1 cellular context compared by ENCODE assay signal in the genomic region with DNA sequence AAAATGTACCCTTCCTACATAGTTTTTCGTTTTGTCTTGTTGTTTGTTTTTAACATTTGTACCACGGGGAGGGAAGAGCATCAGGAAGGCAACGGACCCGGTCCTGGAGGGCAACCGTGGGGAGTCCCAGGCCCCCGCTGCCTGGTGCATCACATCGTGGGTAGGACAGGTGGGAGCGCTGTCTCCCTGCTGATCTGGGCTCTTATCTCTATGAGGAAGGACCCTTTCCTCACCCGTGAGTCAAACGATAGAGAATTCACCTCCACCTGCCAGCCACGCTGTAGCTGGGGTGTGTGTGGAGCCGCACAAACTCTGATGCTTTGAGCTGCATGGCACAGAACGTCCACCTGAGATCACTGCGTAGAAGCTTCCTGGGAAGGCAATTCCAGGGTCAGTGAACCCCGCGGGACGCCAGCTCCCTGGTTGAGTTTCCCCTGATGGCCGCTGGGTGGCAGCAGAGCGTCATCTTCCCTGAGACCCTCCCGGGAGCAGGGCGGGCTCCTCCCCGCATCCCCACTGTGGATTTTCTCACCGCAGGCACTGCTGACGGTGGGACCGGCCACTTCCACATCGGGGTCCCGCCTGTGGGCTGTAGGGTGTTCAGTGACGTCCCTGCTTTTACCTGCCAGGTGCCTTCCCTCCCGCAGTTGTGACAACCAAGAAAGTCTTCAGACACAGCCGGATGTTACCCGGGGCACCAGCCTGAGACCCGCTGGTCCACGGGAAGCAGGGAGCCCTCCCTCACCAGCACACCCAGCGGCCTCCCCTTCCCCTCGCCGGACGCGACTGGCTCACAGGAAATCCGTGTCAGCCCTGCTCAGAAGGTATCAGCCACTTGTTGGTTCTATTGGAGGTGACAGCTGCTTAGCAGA.
TF ChIP-seq lines count a peak whose summit lies in the region.

No MANE protein-coding gene starts in this region.

TF ChIP-seq in HEK293, 187 proteins besides CTCF, POLR2A, EP300 and RAD21 (continued from another document and continues in another):
- TF ChIP-seq, protein P1, sequence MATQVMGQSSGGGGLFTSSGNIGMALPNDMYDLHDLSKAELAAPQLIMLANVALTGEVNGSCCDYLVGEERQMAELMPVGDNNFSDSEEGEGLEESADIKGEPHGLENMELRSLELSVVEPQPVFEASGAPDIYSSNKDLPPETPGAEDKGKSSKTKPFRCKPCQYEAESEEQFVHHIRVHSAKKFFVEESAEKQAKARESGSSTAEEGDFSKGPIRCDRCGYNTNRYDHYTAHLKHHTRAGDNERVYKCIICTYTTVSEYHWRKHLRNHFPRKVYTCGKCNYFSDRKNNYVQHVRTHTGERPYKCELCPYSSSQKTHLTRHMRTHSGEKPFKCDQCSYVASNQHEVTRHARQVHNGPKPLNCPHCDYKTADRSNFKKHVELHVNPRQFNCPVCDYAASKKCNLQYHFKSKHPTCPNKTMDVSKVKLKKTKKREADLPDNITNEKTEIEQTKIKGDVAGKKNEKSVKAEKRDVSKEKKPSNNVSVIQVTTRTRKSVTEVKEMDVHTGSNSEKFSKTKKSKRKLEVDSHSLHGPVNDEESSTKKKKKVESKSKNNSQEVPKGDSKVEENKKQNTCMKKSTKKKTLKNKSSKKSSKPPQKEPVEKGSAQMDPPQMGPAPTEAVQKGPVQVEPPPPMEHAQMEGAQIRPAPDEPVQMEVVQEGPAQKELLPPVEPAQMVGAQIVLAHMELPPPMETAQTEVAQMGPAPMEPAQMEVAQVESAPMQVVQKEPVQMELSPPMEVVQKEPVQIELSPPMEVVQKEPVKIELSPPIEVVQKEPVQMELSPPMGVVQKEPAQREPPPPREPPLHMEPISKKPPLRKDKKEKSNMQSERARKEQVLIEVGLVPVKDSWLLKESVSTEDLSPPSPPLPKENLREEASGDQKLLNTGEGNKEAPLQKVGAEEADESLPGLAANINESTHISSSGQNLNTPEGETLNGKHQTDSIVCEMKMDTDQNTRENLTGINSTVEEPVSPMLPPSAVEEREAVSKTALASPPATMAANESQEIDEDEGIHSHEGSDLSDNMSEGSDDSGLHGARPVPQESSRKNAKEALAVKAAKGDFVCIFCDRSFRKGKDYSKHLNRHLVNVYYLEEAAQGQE (tag by site-specific recombination; IDR thresholded peaks at IDR 0.05), result no peak
- no peak for TF ChIP-seq ZNF571 (tag by site-specific recombination; IDR thresholded peaks at IDR 0.05)
- TF ChIP-seq ZFHX2 (tag by site-specific recombination; conservative IDR thresholded peaks at IDR 0.05), result no peak
- TF ChIP-seq SP2 (tag by site-specific recombination; IDR thresholded peaks at IDR 0.05), result peak; percentile 18
- no peak for TF ChIP-seq ZXDB (tag by site-specific recombination; IDR thresholded peaks at IDR 0.05)
- no peak for TF ChIP-seq ZNF155 (tag by site-specific recombination; IDR thresholded peaks at IDR 0.05)
- no peak for TF ChIP-seq ZNF121 (tag by site-specific recombination; IDR thresholded peaks at IDR 0.05)
- peak; percentile 73; the same call in 1 of the 2 replicates for TF ChIP-seq GLIS2 (tag by site-specific recombination; IDR thresholded peaks at IDR 0.05)
- no peak for TF ChIP-seq ZNF10 (tag by site-specific recombination; IDR thresholded peaks at IDR 0.05)
- no peak for TF ChIP-seq ZNF473 (tag by site-specific recombination; IDR thresholded peaks at IDR 0.05)
- no peak for TF ChIP-seq ZNF585B (tag by site-specific recombination; IDR thresholded peaks at IDR 0.05)
- TF ChIP-seq ZBTB48 (tag by site-specific recombination; IDR thresholded peaks at IDR 0.05), result no peak
- no peak for TF ChIP-seq SETDB1 (IDR thresholded peaks at IDR 0.05; ENCODE audit: insufficient read length, low read length)
- TF ChIP-seq ZNF335 (tag by site-specific recombination; conservative IDR thresholded peaks at IDR 0.05), result peak; percentile 34; the same call in 1 of the 2 replicates
- TF ChIP-seq ZNF610 (tag by site-specific recombination; IDR thresholded peaks at IDR 0.05; ENCODE audit: borderline replicate concordance), result no peak
- TF ChIP-seq MEIS1 (CRISPR knock-in tag; IDR thresholded peaks at IDR 0.05; ENCODE audit: borderline replicate concordance), result no peak
- TF ChIP-seq IKZF3 (tag by site-specific recombination; IDR thresholded peaks at IDR 0.05), result peak; percentile 73
- TF ChIP-seq ZNF660 (tag by site-specific recombination; IDR thresholded peaks at IDR 0.05), result peak; percentile 70
- no peak for TF ChIP-seq ZBTB20 (tag by site-specific recombination; IDR thresholded peaks at IDR 0.05)
- TF ChIP-seq ZNF19 (tag by site-specific recombination; IDR thresholded peaks at IDR 0.05; ENCODE audit: low read depth), result no peak
- TF ChIP-seq ZSCAN30 (tag by site-specific recombination; IDR thresholded peaks at IDR 0.05), result 0 out of 2 replicates have a peak, but pooled peaks have one; percentile 19
- no peak for TF ChIP-seq ZFP37 (tag by site-specific recombination; IDR thresholded peaks at IDR 0.05)
- TF ChIP-seq, protein P2, sequence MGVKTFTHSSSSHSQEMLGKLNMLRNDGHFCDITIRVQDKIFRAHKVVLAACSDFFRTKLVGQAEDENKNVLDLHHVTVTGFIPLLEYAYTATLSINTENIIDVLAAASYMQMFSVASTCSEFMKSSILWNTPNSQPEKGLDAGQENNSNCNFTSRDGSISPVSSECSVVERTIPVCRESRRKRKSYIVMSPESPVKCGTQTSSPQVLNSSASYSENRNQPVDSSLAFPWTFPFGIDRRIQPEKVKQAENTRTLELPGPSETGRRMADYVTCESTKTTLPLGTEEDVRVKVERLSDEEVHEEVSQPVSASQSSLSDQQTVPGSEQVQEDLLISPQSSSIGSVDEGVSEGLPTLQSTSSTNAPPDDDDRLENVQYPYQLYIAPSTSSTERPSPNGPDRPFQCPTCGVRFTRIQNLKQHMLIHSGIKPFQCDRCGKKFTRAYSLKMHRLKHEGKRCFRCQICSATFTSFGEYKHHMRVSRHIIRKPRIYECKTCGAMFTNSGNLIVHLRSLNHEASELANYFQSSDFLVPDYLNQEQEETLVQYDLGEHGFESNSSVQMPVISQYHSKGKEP (tag by site-specific recombination; IDR thresholded peaks at IDR 0.05), result no peak
- TF ChIP-seq, protein P3, sequence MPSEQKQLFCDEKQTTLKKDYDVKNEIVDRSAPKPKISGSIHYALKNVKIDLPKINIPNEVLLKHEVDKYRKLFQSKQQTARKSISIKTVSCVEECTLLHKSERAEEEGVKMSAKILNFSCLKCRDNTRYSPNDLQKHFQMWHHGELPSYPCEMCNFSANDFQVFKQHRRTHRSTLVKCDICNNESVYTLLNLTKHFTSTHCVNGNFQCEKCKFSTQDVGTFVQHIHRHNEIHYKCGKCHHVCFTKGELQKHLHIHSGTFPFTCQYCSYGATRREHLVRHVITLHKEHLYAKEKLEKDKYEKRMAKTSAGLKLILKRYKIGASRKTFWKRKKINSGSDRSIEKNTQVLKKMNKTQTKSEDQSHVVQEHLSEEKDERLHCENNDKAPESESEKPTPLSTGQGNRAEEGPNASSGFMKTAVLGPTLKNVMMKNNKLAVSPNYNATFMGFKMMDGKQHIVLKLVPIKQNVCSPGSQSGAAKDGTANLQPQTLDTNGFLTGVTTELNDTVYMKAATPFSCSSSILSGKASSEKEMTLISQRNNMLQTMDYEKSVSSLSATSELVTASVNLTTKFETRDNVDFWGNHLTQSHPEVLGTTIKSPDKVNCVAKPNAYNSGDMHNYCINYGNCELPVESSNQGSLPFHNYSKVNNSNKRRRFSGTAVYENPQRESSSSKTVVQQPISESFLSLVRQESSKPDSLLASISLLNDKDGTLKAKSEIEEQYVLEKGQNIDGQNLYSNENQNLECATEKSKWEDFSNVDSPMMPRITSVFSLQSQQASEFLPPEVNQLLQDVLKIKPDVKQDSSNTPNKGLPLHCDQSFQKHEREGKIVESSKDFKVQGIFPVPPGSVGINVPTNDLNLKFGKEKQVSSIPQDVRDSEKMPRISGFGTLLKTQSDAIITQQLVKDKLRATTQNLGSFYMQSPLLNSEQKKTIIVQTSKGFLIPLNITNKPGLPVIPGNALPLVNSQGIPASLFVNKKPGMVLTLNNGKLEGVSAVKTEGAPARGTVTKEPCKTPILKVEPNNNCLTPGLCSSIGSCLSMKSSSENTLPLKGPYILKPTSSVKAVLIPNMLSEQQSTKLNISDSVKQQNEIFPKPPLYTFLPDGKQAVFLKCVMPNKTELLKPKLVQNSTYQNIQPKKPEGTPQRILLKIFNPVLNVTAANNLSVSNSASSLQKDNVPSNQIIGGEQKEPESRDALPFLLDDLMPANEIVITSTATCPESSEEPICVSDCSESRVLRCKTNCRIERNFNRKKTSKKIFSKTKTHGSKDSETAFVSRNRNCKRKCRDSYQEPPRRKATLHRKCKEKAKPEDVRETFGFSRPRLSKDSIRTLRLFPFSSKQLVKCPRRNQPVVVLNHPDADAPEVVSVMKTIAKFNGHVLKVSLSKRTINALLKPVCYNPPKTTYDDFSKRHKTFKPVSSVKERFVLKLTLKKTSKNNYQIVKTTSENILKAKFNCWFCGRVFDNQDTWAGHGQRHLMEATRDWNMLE (tag by site-specific recombination; conservative IDR thresholded peaks at IDR 0.05; ENCODE audit: low read depth), result no peak
- TF ChIP-seq ZNF521 (tag by site-specific recombination; IDR thresholded peaks at IDR 0.05), result no peak
- no peak for TF ChIP-seq ZNF843 (tag by site-specific recombination; IDR thresholded peaks at IDR 0.05)
- TF ChIP-seq ZNF426 (tag by site-specific recombination; IDR thresholded peaks at IDR 0.05), result no peak
- no peak for TF ChIP-seq ZNF394 (tag by site-specific recombination; IDR thresholded peaks at IDR 0.05; ENCODE audit: borderline replicate concordance)
- no peak for TF ChIP-seq ZNF510 (tag by site-specific recombination; IDR thresholded peaks at IDR 0.05; ENCODE audit: insufficient replicate concordance)
- TF ChIP-seq, protein P4, sequence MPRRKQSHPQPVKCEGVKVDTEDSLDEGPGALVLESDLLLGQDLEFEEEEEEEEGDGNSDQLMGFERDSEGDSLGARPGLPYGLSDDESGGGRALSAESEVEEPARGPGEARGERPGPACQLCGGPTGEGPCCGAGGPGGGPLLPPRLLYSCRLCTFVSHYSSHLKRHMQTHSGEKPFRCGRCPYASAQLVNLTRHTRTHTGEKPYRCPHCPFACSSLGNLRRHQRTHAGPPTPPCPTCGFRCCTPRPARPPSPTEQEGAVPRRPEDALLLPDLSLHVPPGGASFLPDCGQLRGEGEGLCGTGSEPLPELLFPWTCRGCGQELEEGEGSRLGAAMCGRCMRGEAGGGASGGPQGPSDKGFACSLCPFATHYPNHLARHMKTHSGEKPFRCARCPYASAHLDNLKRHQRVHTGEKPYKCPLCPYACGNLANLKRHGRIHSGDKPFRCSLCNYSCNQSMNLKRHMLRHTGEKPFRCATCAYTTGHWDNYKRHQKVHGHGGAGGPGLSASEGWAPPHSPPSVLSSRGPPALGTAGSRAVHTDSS (tag by site-specific recombination; IDR thresholded peaks at IDR 0.05), result no peak
- no peak for TF ChIP-seq MZF1 (tag by site-specific recombination; IDR thresholded peaks at IDR 0.05; ENCODE audit: borderline replicate concordance)
- TF ChIP-seq GLIS1 (tag by site-specific recombination; IDR thresholded peaks at IDR 0.05), result peak; percentile 70
- TF ChIP-seq ZBTB21 (tag by site-specific recombination; IDR thresholded peaks at IDR 0.05), result no peak
- TF ChIP-seq ZNF670 (tag by site-specific recombination; IDR thresholded peaks at IDR 0.05; ENCODE audit: low read depth), result no peak
- no peak for TF ChIP-seq ZNF664 (tag by site-specific recombination; IDR thresholded peaks at IDR 0.05)
- TF ChIP-seq ZNF621 (tag by site-specific recombination; IDR thresholded peaks at IDR 0.05), result no peak
- no peak for TF ChIP-seq ZNF341 (tag by site-specific recombination; IDR thresholded peaks at IDR 0.05; ENCODE audit: low read depth)
- TF ChIP-seq WT1 (tag by site-specific recombination; IDR thresholded peaks at IDR 0.05), result no peak
- TF ChIP-seq, protein P5, sequence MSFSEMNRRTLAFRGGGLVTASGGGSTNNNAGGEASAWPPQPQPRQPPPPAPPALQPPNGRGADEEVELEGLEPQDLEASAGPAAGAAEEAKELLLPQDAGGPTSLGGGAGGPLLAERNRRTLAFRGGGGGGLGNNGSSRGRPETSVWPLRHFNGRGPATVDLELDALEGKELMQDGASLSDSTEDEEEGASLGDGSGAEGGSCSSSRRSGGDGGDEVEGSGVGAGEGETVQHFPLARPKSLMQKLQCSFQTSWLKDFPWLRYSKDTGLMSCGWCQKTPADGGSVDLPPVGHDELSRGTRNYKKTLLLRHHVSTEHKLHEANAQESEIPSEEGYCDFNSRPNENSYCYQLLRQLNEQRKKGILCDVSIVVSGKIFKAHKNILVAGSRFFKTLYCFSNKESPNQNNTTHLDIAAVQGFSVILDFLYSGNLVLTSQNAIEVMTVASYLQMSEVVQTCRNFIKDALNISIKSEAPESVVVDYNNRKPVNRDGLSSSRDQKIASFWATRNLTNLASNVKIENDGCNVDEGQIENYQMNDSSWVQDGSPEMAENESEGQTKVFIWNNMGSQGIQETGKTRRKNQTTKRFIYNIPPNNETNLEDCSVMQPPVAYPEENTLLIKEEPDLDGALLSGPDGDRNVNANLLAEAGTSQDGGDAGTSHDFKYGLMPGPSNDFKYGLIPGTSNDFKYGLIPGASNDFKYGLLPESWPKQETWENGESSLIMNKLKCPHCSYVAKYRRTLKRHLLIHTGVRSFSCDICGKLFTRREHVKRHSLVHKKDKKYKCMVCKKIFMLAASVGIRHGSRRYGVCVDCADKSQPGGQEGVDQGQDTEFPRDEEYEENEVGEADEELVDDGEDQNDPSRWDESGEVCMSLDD (tag by site-specific recombination; IDR thresholded peaks at IDR 0.05), result no peak
- no peak for TF ChIP-seq KLF10 (tag by site-specific recombination; IDR thresholded peaks at IDR 0.05)
- TF ChIP-seq, protein P6, sequence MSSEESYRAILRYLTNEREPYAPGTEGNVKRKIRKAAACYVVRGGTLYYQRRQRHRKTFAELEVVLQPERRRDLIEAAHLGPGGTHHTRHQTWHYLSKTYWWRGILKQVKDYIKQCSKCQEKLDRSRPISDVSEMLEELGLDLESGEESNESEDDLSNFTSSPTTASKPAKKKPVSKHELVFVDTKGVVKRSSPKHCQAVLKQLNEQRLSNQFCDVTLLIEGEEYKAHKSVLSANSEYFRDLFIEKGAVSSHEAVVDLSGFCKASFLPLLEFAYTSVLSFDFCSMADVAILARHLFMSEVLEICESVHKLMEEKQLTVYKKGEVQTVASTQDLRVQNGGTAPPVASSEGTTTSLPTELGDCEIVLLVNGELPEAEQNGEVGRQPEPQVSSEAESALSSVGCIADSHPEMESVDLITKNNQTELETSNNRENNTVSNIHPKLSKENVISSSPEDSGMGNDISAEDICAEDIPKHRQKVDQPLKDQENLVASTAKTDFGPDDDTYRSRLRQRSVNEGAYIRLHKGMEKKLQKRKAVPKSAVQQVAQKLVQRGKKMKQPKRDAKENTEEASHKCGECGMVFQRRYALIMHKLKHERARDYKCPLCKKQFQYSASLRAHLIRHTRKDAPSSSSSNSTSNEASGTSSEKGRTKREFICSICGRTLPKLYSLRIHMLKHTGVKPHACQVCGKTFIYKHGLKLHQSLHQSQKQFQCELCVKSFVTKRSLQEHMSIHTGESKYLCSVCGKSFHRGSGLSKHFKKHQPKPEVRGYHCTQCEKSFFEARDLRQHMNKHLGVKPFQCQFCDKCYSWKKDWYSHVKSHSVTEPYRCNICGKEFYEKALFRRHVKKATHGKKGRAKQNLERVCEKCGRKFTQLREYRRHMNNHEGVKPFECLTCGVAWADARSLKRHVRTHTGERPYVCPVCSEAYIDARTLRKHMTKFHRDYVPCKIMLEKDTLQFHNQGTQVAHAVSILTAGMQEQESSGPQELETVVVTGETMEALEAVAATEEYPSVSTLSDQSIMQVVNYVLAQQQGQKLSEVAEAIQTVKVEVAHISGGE (tag by site-specific recombination; conservative IDR thresholded peaks at IDR 0.05; ENCODE audit: low read depth), result peak; percentile 54
- TF ChIP-seq ZNF76 (tag by site-specific recombination; IDR thresholded peaks at IDR 0.05; ENCODE audit: borderline replicate concordance, low read depth), result no peak
